8 cellular contexts compared by ENCODE assay signal in genomic region chr1:232806071-232806510, GRCh38. TPM values are rescaled to one million over a fixed set of nuclear protein-coding genes. Genes with fewer than 3 reads are reported as not detected.
DNase-seq lines count a peak whose midpoint lies in the region; ATAC-seq and TF ChIP-seq lines count a peak whose summit lies in the region.

No MANE protein-coding gene starts in this region.

- no peak overlapping the region for H3K9ac ChIP-seq in PC-3 (ENCODE audit: low read length)

- CTCF ChIA-PET in PC-3 (lab: Charles Lee), result no interaction called here

- peaks cover 3% of the 10 kb centered on the region for H3K4me1 Mint-ChIP-seq in T-helper 17 cell

- H3K9me2 ChIP-seq in PC-3 (replicated peaks; ENCODE audit: low read length), result 0 out of 2 replicates have a peak, but pooled peaks cover 4% of the 10 kb centered on the region

- H4K20me1 ChIP-seq in PC-3 (ENCODE audit: low read length), result no peaks in the 10 kb centered on the region

- intact Hi-C loops in gastrocnemius medialis (cut with DNase I; ENCODE audit: low total_unique reads), result loop anchor here (5.0 kb wide), 3 partner anchors 146 to 174 kb away; partner anchors contain the start of genes NTPCR and SIPA1L2
- intact Hi-C loops in PC-3 (cut with micrococcal nuclease), result no loop called here

- H3K27ac Mint-ChIP-seq in T-helper 17 cell, result peak overlapping the region; percentile 61

- TF ChIP-seq CTCF in GM12875 (IDR thresholded peaks at IDR 0.05; ENCODE audit: borderline replicate concordance, insufficient read depth, low read depth, low read length) (no peak), fibroblast of villous mesenchyme (IDR thresholded peaks at IDR 0.05; ENCODE audit: insufficient read depth, low read depth, low read length) (no peak), gastrocnemius medialis (IDR thresholded peaks at IDR 0.05 in 4 of 5, conservative IDR thresholded peaks at IDR 0.05 in 1 of 5) (no peak), PC-3 (conservative IDR thresholded peaks at IDR 0.05; ENCODE audit: low read depth, low read length) (no peak), foreskin keratinocyte (conservative IDR thresholded peaks at IDR 0.05) (no peak)

- H3K9me3 ChIP-seq in T-helper 17 cell (ENCODE audit: control insufficient read depth, low read length, poor library complexity, severe bottlenecking) (no peaks in the 10 kb centered on the region), gastrocnemius medialis (no peaks in the 10 kb centered on the region), PC-3 (ENCODE audit: low read length) (no peaks in the 10 kb centered on the region)

- no TSS peak for BruUV-seq in PC-3 (replicated peaks; lab: Mats Ljungman, UMichigan)

- peak overlapping the region; percentile 97 for H3K4me3 ChIP-seq in GM12875 (ENCODE audit: low read depth, low read length)
- H3K4me3 ChIP-seq in fibroblast of villous mesenchyme (ENCODE audit: low read depth, low read length), result peak overlapping the region; percentile 72
- H3K4me3 ChIP-seq in gastrocnemius medialis, result peak overlapping the region; percentile 75 to 85 (median 76)
- no peak overlapping the region for H3K4me3 ChIP-seq in PC-3 (ENCODE audit: low read length)

- in situ Hi-C loops in gastrocnemius medialis (cut with MboI; ENCODE audit: low sequenced_read_pairs in 4 of 4), result no loop called here

- H3K36me3 Mint-ChIP-seq in T-helper 17 cell (ENCODE audit: low read depth), result no peaks in the 10 kb centered on the region

- H3K79me2 ChIP-seq in PC-3 (ENCODE audit: low read length), result no peaks in the 10 kb centered on the region

- peaks cover 32 to 55% of the 10 kb centered on the region in 2 donors for H3K4me1 ChIP-seq in gastrocnemius medialis
- H3K4me1 ChIP-seq in PC-3 (ENCODE audit: insufficient read depth, low read length), result no peaks in the 10 kb centered on the region
- no peaks in the 10 kb centered on the region for H3K4me1 ChIP-seq in foreskin keratinocyte

- TF ChIP-seq POLR2A in gastrocnemius medialis (IDR thresholded peaks at IDR 0.05) (no peak), erythroblast (IDR thresholded peaks at IDR 0.05; ENCODE audit: low read length) (no peak)

- H3F3A ChIP-seq in PC-3 (ENCODE audit: low read length, unreplicated experiment), result no peaks in the 10 kb centered on the region

- H3K36me3 ChIP-seq in gastrocnemius medialis (no peaks in the 10 kb centered on the region), PC-3 (ENCODE audit: low read depth, low read length) (no peaks in the 10 kb centered on the region)

- H3K27me3 ChIP-seq in gastrocnemius medialis (no peaks in the 10 kb centered on the region), PC-3 (ENCODE audit: low read length) (peaks cover 3% of the 10 kb centered on the region; the same call in 1 of the 2 replicates), foreskin keratinocyte (no peaks in the 10 kb centered on the region)

- no peak overlapping the region for H2AFZ ChIP-seq in PC-3 (ENCODE audit: low read length)

- POLR2A ChIA-PET in PC-3 (lab: Charles Lee; ENCODE audit: unreplicated experiment), result no interaction called here

- DNase-seq in T-helper 17 cell (no peak), fibroblast of villous mesenchyme (ENCODE audit: low read depth) (no peak), gastrocnemius medialis (no peak), erythroblast (lab: John Stamatoyannopoulos, UW) (no peak), PC-3 (no peak), foreskin keratinocyte (no peak), EL (no peak)

- no peak for ATAC-seq in T-helper 17 cell
- ATAC-seq in gastrocnemius medialis, result no peak
- no peak for ATAC-seq in PC-3
- ATAC-seq in foreskin keratinocyte, result no peak

- H3K4me3 Mint-ChIP-seq in T-helper 17 cell, result peak overlapping the region; percentile 79

- H3K27ac ChIP-seq in gastrocnemius medialis (peak overlapping the region; percentile 78 to 83 (median 82)), PC-3 (ENCODE audit: low read length) (no peak overlapping the region), foreskin keratinocyte (no peak overlapping the region)

- H3K27me3 Mint-ChIP-seq in T-helper 17 cell, result no peaks in the 10 kb centered on the region

- no peak overlapping the region for H3K4me2 ChIP-seq in PC-3 (ENCODE audit: low read length)

RNA-seq across cellular contexts. Expression of gene MAP10, which starts 0.9 kb away (rescaled TPM):
- total RNA-seq in T-helper 17 cell, result 1 to 10 TPM; 1.3 to 1.8 TPM
- total RNA-seq in fibroblast of villous mesenchyme, result 1.9 and 2.2 TPM in 2 replicates
- total RNA-seq in gastrocnemius medialis, result 1 to 10 TPM; 1.9 to 2.6 (median 2.3) TPM
- not detected in 2 replicates for total RNA-seq in PC-3 (2014; rRNA removed)
- 0.99 and 1.0 TPM in 2 replicates for total RNA-seq in foreskin keratinocyte
- 0.28 and 0.30 TPM in 2 replicates for polyA plus RNA-seq in foreskin keratinocyte

Comparison
In these comparisons a context has a peak if more than half of its experiments do, and no peak if none do; other contexts are left out.
1. H3K27ac ChIP-seq: peak in gastrocnemius medialis (4 of 4); none in PC-3 (single experiment) and foreskin keratinocyte (single experiment).